Comparison of ENCODE assay signal across 29 cellular contexts in genomic region chr10:34127676-34128075, GRCh38.
"Had no signal": no experiment of that assay in that cellular context is flagged by ENCODE, and none has a peak within 500 bp of the region (broad histone marks: within the 10 kb centered on the region; RNA-seq: fewer than 3 reads in every experiment).

No MANE protein-coding gene starts in this region.

- DNase-seq: naive thymus-derived CD8-positive, alpha-beta T cell; nephron progenitor cell; nucleus accumbens; ovary; posterior cingulate gyrus; retina; right cardiac atrium; right lobe of liver; sigmoid colon; small intestine; stimulated activated CD4-positive, alpha-beta T cell treated with anti-CD3 and anti-CD28 coated beads, Interleukin-15, amount 100 ng/mL, for 24 hours; stimulated activated CD4-positive, alpha-beta T cell treated with anti-CD3 and anti-CD28 coated beads, Interleukin-2, amount 100 ng/mL, for 24 hours; stimulated activated CD4-positive, alpha-beta T cell treated with anti-CD3 and anti-CD28 coated beads, Interleukin-2, amount 100 ng/mL, for 48 hours; stimulated activated CD4-positive, alpha-beta T cell treated with anti-CD3 and anti-CD28 coated beads, Interleukin-4, amount 100 ng/mL, for 24 hours; stimulated activated naive B cell treated with anti-CD40 and anti-IgM and Interleukin-4, amounts not matched to agents 10 μg/mL and 1 μg/mL and 100 μg/mL, for 72 hours; stimulated activated naive CD4-positive, alpha-beta T cell treated with Interleukin-2 at 50 U/mL for 16 hours; stomach; thyroid gland; upper lobe of left lung had no signal

- FAIRE-seq: small intestine, urothelium cell line had no signal

- ATAC-seq: naive thymus-derived CD8-positive, alpha-beta T cell; natural killer cell treated with Interleukin-12 subunit alpha and Interleukin-12 subunit beta and Interleukin-15 and Interleukin-18, amount 100 ng/mL, for 72 hours; right cardiac atrium; right lobe of liver; stimulated activated effector memory CD8-positive, alpha-beta T cell treated with anti-CD3 and anti-CD28 coated beads, Interleukin-12 subunit alpha, Interleukin-12 subunit beta, amount 100 ng/mL, for 72 hours; stimulated activated naive B cell treated with anti-CD40 and anti-IgM and Interleukin-4, amounts not matched to agents 10 μg/mL and 1 μg/mL and 100 μg/mL, for 72 hours had no signal

- H3K4me3 Mint-ChIP-seq: naive thymus-derived CD8-positive, alpha-beta T cell; natural killer cell treated with Interleukin-12 subunit alpha and Interleukin-12 subunit beta and Interleukin-15 and Interleukin-18, amount 100 ng/mL, for 72 hours; nephron progenitor cell; neural crest cell; stimulated activated effector memory CD8-positive, alpha-beta T cell treated with anti-CD3 and anti-CD28 coated beads, Interleukin-12 subunit alpha, Interleukin-12 subunit beta, amount 100 ng/mL, for 72 hours; stimulated activated naive B cell treated with anti-CD40 and anti-IgM and Interleukin-4, amounts not matched to agents 10 μg/mL and 1 μg/mL and 100 μg/mL, for 72 hours; stimulated activated naive CD8-positive, alpha-beta T cell treated with anti-CD3 and anti-CD28 coated beads, Interleukin-15, Interleukin-2, amounts not matched to agents 100 ng/mL and 50 ng/mL, for 24 hours had no signal

- H3K36me3 ChIP-seq: neutrophil, ovary, prostate gland, right lobe of liver, thoracic aorta, thyroid gland, vagina had no signal

- H3K27me3 Mint-ChIP-seq: stimulated activated naive B cell treated with anti-CD40 and anti-IgM and Interleukin-4, amounts not matched to agents 10 μg/mL and 1 μg/mL and 100 μg/mL, for 72 hours had no signal

- H3K36me3 Mint-ChIP-seq: naive thymus-derived CD8-positive, alpha-beta T cell; natural killer cell treated with Interleukin-12 subunit alpha and Interleukin-12 subunit beta and Interleukin-15 and Interleukin-18, amount 100 ng/mL, for 72 hours; stimulated activated effector memory CD8-positive, alpha-beta T cell treated with anti-CD3 and anti-CD28 coated beads, Interleukin-12 subunit alpha, Interleukin-12 subunit beta, amount 100 ng/mL, for 72 hours; stimulated activated naive B cell treated with anti-CD40 and anti-IgM and Interleukin-4, amounts not matched to agents 10 μg/mL and 1 μg/mL and 100 μg/mL, for 72 hours had no signal

- H3K27me3 ChIP-seq: neutrophil, ovary, right lobe of liver, sigmoid colon, stomach, thyroid gland, tibial nerve, upper lobe of left lung, vagina had no signal

- H3K27ac Mint-ChIP-seq: naive thymus-derived CD8-positive, alpha-beta T cell; natural killer cell treated with Interleukin-12 subunit alpha and Interleukin-12 subunit beta and Interleukin-15 and Interleukin-18, amount 100 ng/mL, for 72 hours; nephron progenitor cell; stimulated activated effector memory CD8-positive, alpha-beta T cell treated with anti-CD3 and anti-CD28 coated beads, Interleukin-12 subunit alpha, Interleukin-12 subunit beta, amount 100 ng/mL, for 72 hours; stimulated activated naive B cell treated with anti-CD40 and anti-IgM and Interleukin-4, amounts not matched to agents 10 μg/mL and 1 μg/mL and 100 μg/mL, for 72 hours; stimulated activated naive CD8-positive, alpha-beta T cell treated with anti-CD3 and anti-CD28 coated beads, Interleukin-15, Interleukin-2, amounts not matched to agents 100 ng/mL and 50 ng/mL, for 24 hours had no signal

- H3K9me3 ChIP-seq: neutrophil, ovary, prostate gland, right lobe of liver, sigmoid colon, stomach, thoracic aorta, thyroid gland, tibial nerve, upper lobe of left lung, vagina had no signal

- H3K4me1 ChIP-seq: prostate gland, vagina had no signal

- H3K9me3 Mint-ChIP-seq: nephron progenitor cell had no signal

- H3K4me1 Mint-ChIP-seq: stimulated activated effector memory CD8-positive, alpha-beta T cell treated with anti-CD3 and anti-CD28 coated beads, Interleukin-12 subunit alpha, Interleukin-12 subunit beta, amount 100 ng/mL, for 72 hours had no signal

- H3K4me3 ChIP-seq: ovary, prostate gland, right lobe of liver, sigmoid colon, stomach, thoracic aorta, thyroid gland, tibial nerve, upper lobe of left lung, vagina had no signal
